Comparison of ENCODE assay signal across 1 cellular context in genomic region chr3:155805802-155806618, GRCh38.
TF ChIP-seq lines count a peak whose summit lies in the region.

C3orf33 (minus strand) TSS chr3:155806278; CDS start chr3:155806252, 26 bp downstream.

TF ChIP-seq in HepG2, 621 proteins besides CTCF, POLR2A, EP300 and RAD21 (continued from another document and continues in another):
- TF ChIP-seq RFX3 (CRISPR knock-in tag; IDR thresholded peaks at IDR 0.05) (no peak), ZNF580 (CRISPR knock-in tag; IDR thresholded peaks at IDR 0.05; ENCODE audit: borderline replicate concordance, low read depth) (peak; percentile 82; the same call in 1 of the 2 replicates), CREBL2 (CRISPR knock-in tag; IDR thresholded peaks at IDR 0.05; ENCODE audit: borderline replicate concordance) (no peak), ZNF318 (CRISPR knock-in tag; IDR thresholded peaks at IDR 0.05) (no peak), RNF219 (CRISPR knock-in tag; IDR thresholded peaks at IDR 0.05) (no peak), ZNF644 (CRISPR knock-in tag; IDR thresholded peaks at IDR 0.05; ENCODE audit: low read depth) (no peak), NFE2L1 (CRISPR knock-in tag; IDR thresholded peaks at IDR 0.05; ENCODE audit: borderline replicate concordance) (no peak), RFX5 (IDR thresholded peaks at IDR 0.05; ENCODE audit: low read depth, low read length) (no peak), ZNF160 (CRISPR knock-in tag; IDR thresholded peaks at IDR 0.05) (peak; percentile 86; the same call in 1 of the 2 replicates), ADNP (CRISPR knock-in tag; IDR thresholded peaks at IDR 0.05) (no peak; the same call in 1 of the 2 replicates), ATF4 (CRISPR knock-in tag; IDR thresholded peaks at IDR 0.05) (peak in 1 of 2 experiments; percentile 21; a peak in 1 of 4 replicates), PRDM15 (CRISPR knock-in tag; IDR thresholded peaks at IDR 0.05) (peak; percentile 74; the same call in 1 of the 2 replicates), MTF2 (CRISPR knock-in tag; IDR thresholded peaks at IDR 0.05; ENCODE audit: borderline replicate concordance) (peak; percentile 50; the same call in 1 of the 2 replicates), KLF11 (CRISPR knock-in tag; IDR thresholded peaks at IDR 0.05) (no peak), ZNF382 (CRISPR knock-in tag; IDR thresholded peaks at IDR 0.05; ENCODE audit: borderline replicate concordance) (no peak), ZNF639 (CRISPR knock-in tag; conservative IDR thresholded peaks at IDR 0.05) (no peak), SCMH1 (CRISPR knock-in tag; IDR thresholded peaks at IDR 0.05; ENCODE audit: borderline replicate concordance) (no peak), ZNF441 (CRISPR knock-in tag; IDR thresholded peaks at IDR 0.05; ENCODE audit: borderline replicate concordance) (peak; percentile 13; the same call in 1 of the 2 replicates), ZSCAN25 (CRISPR knock-in tag; IDR thresholded peaks at IDR 0.05) (peak; percentile 51; the same call in 1 of the 2 replicates), ZNF75D (CRISPR knock-in tag; IDR thresholded peaks at IDR 0.05; ENCODE audit: borderline replicate concordance) (no peak), ZNF431 (CRISPR knock-in tag; IDR thresholded peaks at IDR 0.05; ENCODE audit: borderline replicate concordance, low read depth) (no peak), ZNF546 (CRISPR knock-in tag; conservative IDR thresholded peaks at IDR 0.05) (peak; percentile 81), CCDC6 (CRISPR knock-in tag; IDR thresholded peaks at IDR 0.05) (peak; percentile 36; the same call in 1 of the 2 replicates), ZFX (CRISPR knock-in tag; IDR thresholded peaks at IDR 0.05; ENCODE audit: low read depth) (peak; percentile 95), ARNT2 (CRISPR knock-in tag; IDR thresholded peaks at IDR 0.05; ENCODE audit: low read depth) (peak; percentile 54; the same call in 1 of the 2 replicates), ZNF512 (CRISPR knock-in tag; IDR thresholded peaks at IDR 0.05) (no peak), GATAD1 (CRISPR knock-in tag; IDR thresholded peaks at IDR 0.05) (peak; percentile 44), CBX5 (CRISPR knock-in tag; IDR thresholded peaks at IDR 0.05; ENCODE audit: borderline replicate concordance) (peak; percentile 16; the same call in 1 of the 2 replicates), MEF2D (CRISPR knock-in tag; IDR thresholded peaks at IDR 0.05) (no peak), ZNF468 (CRISPR knock-in tag; IDR thresholded peaks at IDR 0.05) (0 out of 2 replicates have a peak, but pooled peaks have one; percentile 20), RELA (CRISPR knock-in tag; IDR thresholded peaks at IDR 0.05) (no peak), ZSCAN20 (CRISPR knock-in tag; IDR thresholded peaks at IDR 0.05; ENCODE audit: borderline replicate concordance) (peak; percentile 74), FOXP1 (IDR thresholded peaks at IDR 0.05) (no peak), FOXP1 (CRISPR knock-in tag; IDR thresholded peaks at IDR 0.05) (no peak), ZNF777 (CRISPR knock-in tag; IDR thresholded peaks at IDR 0.05) (peak; percentile 76), SMAD3 (CRISPR knock-in tag; IDR thresholded peaks at IDR 0.05) (no peak), ZNF225 (CRISPR knock-in tag; IDR thresholded peaks at IDR 0.05) (no peak), ZNF674 (CRISPR knock-in tag; IDR thresholded peaks at IDR 0.05; ENCODE audit: low read depth) (no peak), CHD4 (IDR thresholded peaks at IDR 0.05; ENCODE audit: borderline replicate concordance, low read length) (no peak), ZIK1 (CRISPR knock-in tag; IDR thresholded peaks at IDR 0.05; ENCODE audit: borderline replicate concordance, low read depth) (peak; percentile 84; the same call in 1 of the 2 replicates), MAFF (IDR thresholded peaks at IDR 0.05; ENCODE audit: low read depth, low read length) (no peak)
